17 cellular contexts compared by ENCODE assay signal in genomic region chr6:56594699-56595098, GRCh38. TPM values are rescaled to one million over a fixed set of nuclear protein-coding genes. Genes with fewer than 3 reads are reported as not detected.
DNase-seq lines count a peak whose midpoint lies in the region; ATAC-seq and TF ChIP-seq lines count a peak whose summit lies in the region.
"Had no signal": no experiment of that assay in that cellular context is flagged by ENCODE, and none has a peak within 500 bp of the region (broad histone marks: within the 10 kb centered on the region; RNA-seq: fewer than 3 reads in every experiment).

No MANE protein-coding gene starts in this region.

- H3K27ac ChIP-seq in mesenchymal stem cell (ENCODE audit: low read length, poor library complexity, severe bottlenecking) = no peak overlapping the region
- H3K27ac ChIP-seq: 22Rv1, thyroid gland, VCaP had no signal

- H2BK15ac ChIP-seq in mesenchymal stem cell (ENCODE audit: low read depth, poor library complexity, severe bottlenecking) = no peak overlapping the region

- no peak overlapping the region for H3K4me3 ChIP-seq in mesenchymal stem cell (ENCODE audit: insufficient read depth in 1 of 2, low read depth in 1 of 2, low read length in 2 of 2)
- H3K4me3 ChIP-seq: breast epithelium, K562, thyroid gland had no signal

- no peak overlapping the region for H4K8ac ChIP-seq in mesenchymal stem cell (ENCODE audit: low read length)

- H3K36me3 ChIP-seq in mesenchymal stem cell (ENCODE audit: control insufficient read depth in 1 of 2, insufficient read depth in 2 of 2, low read depth in 1 of 2, low read length in 2 of 2) = peaks cover 20 to 82% of the 10 kb centered on the region in 2 experiments
- H3K36me3 ChIP-seq: thyroid gland had no signal

- no peaks in the 10 kb centered on the region for H3K4me1 ChIP-seq in mesenchymal stem cell (ENCODE audit: control insufficient read depth, insufficient read depth, low read depth, low read length)
- H3K4me1 ChIP-seq: breast epithelium, thyroid gland had no signal

- no peak overlapping the region for H2AK5ac ChIP-seq in mesenchymal stem cell (ENCODE audit: low read length, severe bottlenecking)

- no peak overlapping the region for H3K4me2 ChIP-seq in mesenchymal stem cell (ENCODE audit: low read length, poor library complexity, severe bottlenecking)

- ATAC-seq in GM21825 (IDR thresholded peaks at IDR 0.05; ENCODE audit: unreplicated experiment) (peak; percentile 21), GM19395 (IDR thresholded peaks at IDR 0.05; ENCODE audit: unreplicated experiment) (no peak), HG02588 (IDR thresholded peaks at IDR 0.05; ENCODE audit: unreplicated experiment) (no peak)

- in situ Hi-C loops in GM13977 (cut with MboI; ENCODE audit: low pct_unique_long_range_greater_than_20kb, low sequenced_read_pairs, unreplicated experiment) = loop anchor here (10.0 kb wide), 1 partner anchor 230 kb away; no protein-coding TSS in a partner anchor

- no peaks in the 10 kb centered on the region for H3K27me3 ChIP-seq in mesenchymal stem cell (ENCODE audit: control insufficient read depth in 1 of 2, insufficient read depth in 1 of 2, low read length in 2 of 2)
- H3K27me3 ChIP-seq: breast epithelium, thyroid gland had no signal

- no peak overlapping the region for H2BK120ac ChIP-seq in mesenchymal stem cell (ENCODE audit: low read depth, low read length)

- peak overlapping the region in 1 of 2 experiments; percentile 10 for H2BK12ac ChIP-seq in mesenchymal stem cell (ENCODE audit: low read length in 2 of 2)

- no peak overlapping the region for H2AFZ ChIP-seq in mesenchymal stem cell (ENCODE audit: low read depth, low read length)

- peak overlapping the region; percentile 25 for H3K9ac ChIP-seq in mesenchymal stem cell (ENCODE audit: low read length)

- H3K18ac ChIP-seq in mesenchymal stem cell (ENCODE audit: low read depth in 1 of 2, low read length in 2 of 2) = no peak overlapping the region

- H4K91ac ChIP-seq in mesenchymal stem cell (ENCODE audit: low read length) = no peak overlapping the region

- H3K4ac ChIP-seq in mesenchymal stem cell (ENCODE audit: low read depth in 1 of 2, low read length in 2 of 2) = no peak overlapping the region

- no peak overlapping the region for H2BK5ac ChIP-seq in mesenchymal stem cell (ENCODE audit: low read depth, low read length, poor library complexity, severe bottlenecking)

- H3K23ac ChIP-seq in mesenchymal stem cell (ENCODE audit: low read length in 2 of 2) = no peak overlapping the region

- no peaks in the 10 kb centered on the region for H3K9me3 ChIP-seq in mesenchymal stem cell (ENCODE audit: control insufficient read depth, low read length)
- H3K9me3 ChIP-seq: breast epithelium, thyroid gland had no signal

- TF ChIP-seq CTCF in GM13977 (IDR thresholded peaks at IDR 0.05; ENCODE audit: extremely low read depth, insufficient read depth, missing control alignments) = no peak

- peaks cover 12% of the 10 kb centered on the region for H3K79me1 ChIP-seq in mesenchymal stem cell (replicated peaks; ENCODE audit: low read length, poor library complexity, severe bottlenecking)

- DNase-seq in DMS79 treated with DMSO at 0.1 percent for 48 hours (lab: John Stamatoyannopoulos, UW) (peak; percentile 59), DMS79 (lab: John Stamatoyannopoulos, UW) (no peak), NCI-H774 (lab: John Stamatoyannopoulos, UW) (peak; percentile 7), mesenchymal stem cell (no peak), GM13977 (ENCODE audit: low spot score) (no peak)
- DNase-seq: Calu3, endodermal cell, glutamatergic neuron, nephron progenitor cell, thyroid gland had no signal

- H3K14ac ChIP-seq in mesenchymal stem cell (ENCODE audit: low read length in 2 of 2) = no peak overlapping the region

RNA-seq across cellular contexts. Expression of gene DST, which starts 48.0 kb away (rescaled TPM):
- 35.4 TPM for polyA plus RNA-seq in mesenchymal stem cell (2013, experiment 1 of 2)
- polyA plus RNA-seq in mesenchymal stem cell (2013, experiment 2 of 2) = 31.9 TPM

Comparison
In these comparisons a context has a peak if more than half of its experiments do, and no peak if none do; other contexts are left out.
1. DNase-seq: peak in DMS79 treated with DMSO at 0.1 percent for 48 hours (single experiment) and NCI-H774 (single experiment); none in DMS79 (single experiment), mesenchymal stem cell (single experiment) and GM13977 (single experiment).